ENCODE assay signal across 10 cellular contexts in genomic region chr3:42072583-42072924, GRCh38. TPM values are rescaled to one million over a fixed set of nuclear protein-coding genes. Genes with fewer than 3 reads are reported as not detected.
DNase-seq lines count a peak whose midpoint lies in the region; ATAC-seq and TF ChIP-seq lines count a peak whose summit lies in the region.
"Had no signal": no experiment of that assay in that cellular context is flagged by ENCODE, and none has a peak within 500 bp of the region (broad histone marks: within the 10 kb centered on the region; RNA-seq: fewer than 3 reads in every experiment).

No MANE protein-coding gene starts in this region.

- TF ChIP-seq CTCF in choroid plexus epithelial cell (conservative IDR thresholded peaks at IDR 0.05; ENCODE audit: low read depth, low read length), result no peak

- DNase-seq in stimulated activated naive CD8-positive, alpha-beta T cell treated with anti-CD3 and anti-CD28 coated beads, Interleukin-15, amount 100 ng/mL, for 72 hours, result no peak
- DNase-seq in choroid plexus epithelial cell (ENCODE audit: low read depth) (no peak), naive B cell (no peak), LoVo (ENCODE audit: low spot score) (no peak)
- DNase-seq in activated T-helper 1 cell treated with anti-CD3 and anti-CD28 coated beads, Interleukin-12 subunit alpha, Interleukin-12 subunit beta, Interleukin-2, Interleukin-4 antibody, amounts not matched to agents 30 ng/mL and 10 ng/mL and 1 ng/mL, durations not matched to agents 14 hours and 24 hours and 36 hours (ENCODE audit: low spot score), result no peak
- DNase-seq: activated CD8-positive, alpha-beta memory T cell treated with anti-CD3 and anti-CD28 coated beads, Interleukin-2, amount 50 U/mL, for 4 hours; CD4-positive, alpha-beta memory T cell had no signal

- no peaks in the 10 kb centered on the region for H3K9me3 Mint-ChIP-seq in stimulated activated naive CD8-positive, alpha-beta T cell treated with anti-CD3 and anti-CD28 coated beads, Interleukin-15, Interleukin-2, amounts not matched to agents 100 ng/mL and 50 ng/mL, for 24 hours
- peaks cover 0 to 1% of the 10 kb centered on the region in 2 donors for H3K9me3 Mint-ChIP-seq in stimulated activated naive CD8-positive, alpha-beta T cell treated with anti-CD3 and anti-CD28 coated beads, Interleukin-15, amount 100 ng/mL, for 72 hours
- H3K9me3 Mint-ChIP-seq in naive B cell, result peaks cover 0 to 7% (median 0%) of the 10 kb centered on the region in 7 donors
- H3K9me3 Mint-ChIP-seq in activated T-helper 1 cell treated with anti-CD3 and anti-CD28 coated beads, Interleukin-12 subunit alpha, Interleukin-12 subunit beta, Interleukin-2, Interleukin-4 antibody, amounts not matched to agents 30 ng/mL and 10 ng/mL and 1 ng/mL, durations not matched to agents 14 hours and 24 hours and 36 hours, result peaks cover 8% of the 10 kb centered on the region

- H3K4me1 Mint-ChIP-seq in stimulated activated naive CD8-positive, alpha-beta T cell treated with anti-CD3 and anti-CD28 coated beads, Interleukin-15, Interleukin-2, amounts not matched to agents 100 ng/mL and 50 ng/mL, for 24 hours (ENCODE audit: low read depth), result peaks cover 59% of the 10 kb centered on the region
- peaks cover 31% of the 10 kb centered on the region for H3K4me1 Mint-ChIP-seq in stimulated activated naive CD8-positive, alpha-beta T cell treated with anti-CD3 and anti-CD28 coated beads, Interleukin-15, amount 100 ng/mL, for 72 hours
- H3K4me1 Mint-ChIP-seq in naive B cell, result peaks cover 57 to 94% (median 70%) of the 10 kb centered on the region in 3 donors
- peaks cover 21% of the 10 kb centered on the region for H3K4me1 Mint-ChIP-seq in activated T-helper 1 cell treated with anti-CD3 and anti-CD28 coated beads, Interleukin-12 subunit alpha, Interleukin-12 subunit beta, Interleukin-2, Interleukin-4 antibody, amounts not matched to agents 30 ng/mL and 10 ng/mL and 1 ng/mL, durations not matched to agents 14 hours and 24 hours and 36 hours (ENCODE audit: low read depth)

- no peak for ATAC-seq in stimulated activated naive CD8-positive, alpha-beta T cell treated with anti-CD3 and anti-CD28 coated beads, Interleukin-15, amount 100 ng/mL, for 72 hours
- ATAC-seq in naive B cell (ENCODE audit: low read depth in 2 of 2) (no peak), GM21447 (IDR thresholded peaks at IDR 0.05; ENCODE audit: unreplicated experiment) (no peak), GM21381 (IDR thresholded peaks at IDR 0.05; ENCODE audit: unreplicated experiment) (no peak)

- H3K4me3 ChIP-seq in choroid plexus epithelial cell (ENCODE audit: low read depth, low read length), result peak overlapping the region; percentile 9

- H3K27ac Mint-ChIP-seq in stimulated activated naive CD8-positive, alpha-beta T cell treated with anti-CD3 and anti-CD28 coated beads, Interleukin-15, Interleukin-2, amounts not matched to agents 100 ng/mL and 50 ng/mL, for 24 hours, result peak overlapping the region; percentile 59
- H3K27ac Mint-ChIP-seq in stimulated activated naive CD8-positive, alpha-beta T cell treated with anti-CD3 and anti-CD28 coated beads, Interleukin-15, amount 100 ng/mL, for 72 hours, result no peak overlapping the region
- H3K27ac Mint-ChIP-seq in naive B cell, result peak overlapping the region; percentile 63 to 97 (median 93)
- no peak overlapping the region for H3K27ac Mint-ChIP-seq in activated T-helper 1 cell treated with anti-CD3 and anti-CD28 coated beads, Interleukin-12 subunit alpha, Interleukin-12 subunit beta, Interleukin-2, Interleukin-4 antibody, amounts not matched to agents 30 ng/mL and 10 ng/mL and 1 ng/mL, durations not matched to agents 14 hours and 24 hours and 36 hours

- H3K36me3 Mint-ChIP-seq in stimulated activated naive CD8-positive, alpha-beta T cell treated with anti-CD3 and anti-CD28 coated beads, Interleukin-15, Interleukin-2, amounts not matched to agents 100 ng/mL and 50 ng/mL, for 24 hours (ENCODE audit: low read depth), result peaks cover 2% of the 10 kb centered on the region
- H3K36me3 Mint-ChIP-seq in naive B cell, result no peaks in the 10 kb centered on the region
- H3K36me3 Mint-ChIP-seq in activated T-helper 1 cell treated with anti-CD3 and anti-CD28 coated beads, Interleukin-12 subunit alpha, Interleukin-12 subunit beta, Interleukin-2, Interleukin-4 antibody, amounts not matched to agents 30 ng/mL and 10 ng/mL and 1 ng/mL, durations not matched to agents 14 hours and 24 hours and 36 hours (ENCODE audit: low read depth), result peaks cover under 1% of the 10 kb centered on the region

- intact Hi-C loops in activated T-helper 1 cell treated with anti-CD3 and anti-CD28 coated beads, Interleukin-12 subunit alpha, Interleukin-12 subunit beta, Interleukin-2, Interleukin-4 antibody, amounts not matched to agents 30 ng/mL and 10 ng/mL and 1 ng/mL, durations not matched to agents 14 hours and 24 hours and 36 hours (cut with micrococcal nuclease), result no loop called here

- H3K27me3 Mint-ChIP-seq in stimulated activated naive CD8-positive, alpha-beta T cell treated with anti-CD3 and anti-CD28 coated beads, Interleukin-15, Interleukin-2, amounts not matched to agents 100 ng/mL and 50 ng/mL, for 24 hours, result no peaks in the 10 kb centered on the region
- H3K27me3 Mint-ChIP-seq in stimulated activated naive CD8-positive, alpha-beta T cell treated with anti-CD3 and anti-CD28 coated beads, Interleukin-15, amount 100 ng/mL, for 72 hours, result no peaks in the 10 kb centered on the region
- H3K27me3 Mint-ChIP-seq in naive B cell, result no peaks in the 10 kb centered on the region
- no peaks in the 10 kb centered on the region for H3K27me3 Mint-ChIP-seq in activated T-helper 1 cell treated with anti-CD3 and anti-CD28 coated beads, Interleukin-12 subunit alpha, Interleukin-12 subunit beta, Interleukin-2, Interleukin-4 antibody, amounts not matched to agents 30 ng/mL and 10 ng/mL and 1 ng/mL, durations not matched to agents 14 hours and 24 hours and 36 hours (ENCODE audit: insufficient read depth)
- H3K27me3 Mint-ChIP-seq: CD4-positive, alpha-beta memory T cell had no signal

- H3K4me3 Mint-ChIP-seq in stimulated activated naive CD8-positive, alpha-beta T cell treated with anti-CD3 and anti-CD28 coated beads, Interleukin-15, Interleukin-2, amounts not matched to agents 100 ng/mL and 50 ng/mL, for 24 hours, result peak overlapping the region; percentile 1
- H3K4me3 Mint-ChIP-seq in stimulated activated naive CD8-positive, alpha-beta T cell treated with anti-CD3 and anti-CD28 coated beads, Interleukin-15, amount 100 ng/mL, for 72 hours, result no peak overlapping the region
- peak overlapping the region; percentile 51 to 92 (median 78) for H3K4me3 Mint-ChIP-seq in naive B cell
- no peak overlapping the region for H3K4me3 Mint-ChIP-seq in activated T-helper 1 cell treated with anti-CD3 and anti-CD28 coated beads, Interleukin-12 subunit alpha, Interleukin-12 subunit beta, Interleukin-2, Interleukin-4 antibody, amounts not matched to agents 30 ng/mL and 10 ng/mL and 1 ng/mL, durations not matched to agents 14 hours and 24 hours and 36 hours
- H3K4me3 Mint-ChIP-seq: CD4-positive, alpha-beta memory T cell had no signal

RNA-seq across cellular contexts. Expression of gene TRAK1, which starts 18.6 kb away (rescaled TPM):
- polyA plus RNA-seq in naive B cell (ENCODE audit: low read depth in 6 of 6), result 10 to 100 TPM; 20.5 to 54.1 (median 28.4) TPM
- total RNA-seq in activated T-helper 1 cell treated with anti-CD3 and anti-CD28 coated beads, Interleukin-12 subunit alpha, Interleukin-12 subunit beta, Interleukin-2, Interleukin-4 antibody, amounts not matched to agents 30 ng/mL and 10 ng/mL and 1 ng/mL, durations not matched to agents 14 hours and 24 hours and 36 hours, result 32.6 and 33.8 TPM in 2 replicates

Comparison
In these comparisons a context has a peak if more than half of its experiments do, and no peak if none do; other contexts are left out.
1. H3K27ac Mint-ChIP-seq: peak in stimulated activated naive CD8-positive, alpha-beta T cell treated with anti-CD3 and anti-CD28 coated beads, Interleukin-15, Interleukin-2, amounts not matched to agents 100 ng/mL and 50 ng/mL, for 24 hours (single experiment) and naive B cell (6 of 6); none in stimulated activated naive CD8-positive, alpha-beta T cell treated with anti-CD3 and anti-CD28 coated beads, Interleukin-15, amount 100 ng/mL, for 72 hours (0 of 2) and activated T-helper 1 cell treated with anti-CD3 and anti-CD28 coated beads, Interleukin-12 subunit alpha, Interleukin-12 subunit beta, Interleukin-2, Interleukin-4 antibody, amounts not matched to agents 30 ng/mL and 10 ng/mL and 1 ng/mL, durations not matched to agents 14 hours and 24 hours and 36 hours (single experiment).
2. H3K4me3 Mint-ChIP-seq: peak in stimulated activated naive CD8-positive, alpha-beta T cell treated with anti-CD3 and anti-CD28 coated beads, Interleukin-15, Interleukin-2, amounts not matched to agents 100 ng/mL and 50 ng/mL, for 24 hours (single experiment) and naive B cell (8 of 8); none in stimulated activated naive CD8-positive, alpha-beta T cell treated with anti-CD3 and anti-CD28 coated beads, Interleukin-15, amount 100 ng/mL, for 72 hours (0 of 2) and activated T-helper 1 cell treated with anti-CD3 and anti-CD28 coated beads, Interleukin-12 subunit alpha, Interleukin-12 subunit beta, Interleukin-2, Interleukin-4 antibody, amounts not matched to agents 30 ng/mL and 10 ng/mL and 1 ng/mL, durations not matched to agents 14 hours and 24 hours and 36 hours (single experiment).